11 cellular contexts compared by ENCODE assay signal in the genomic region with DNA sequence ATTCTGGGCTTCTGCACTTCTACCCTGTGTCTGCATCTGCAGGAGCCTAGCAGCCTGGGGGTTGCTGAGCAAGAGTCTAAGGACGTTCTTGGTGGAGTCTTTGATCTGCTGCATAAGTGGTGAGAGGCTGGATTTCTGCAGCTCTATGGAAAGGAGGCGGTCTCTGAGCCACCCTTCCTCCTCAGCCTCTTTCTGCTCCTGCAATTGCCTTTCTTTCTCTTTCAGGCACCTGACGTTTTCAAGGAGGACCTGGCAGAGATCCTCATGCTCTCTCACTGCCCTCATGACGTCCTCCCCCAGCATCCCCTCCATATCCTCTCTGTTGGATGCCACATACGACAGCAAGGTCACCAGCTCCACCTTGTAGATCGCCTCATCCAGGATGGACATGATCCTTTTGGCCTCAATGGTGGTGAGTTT. TPM values are rescaled to one million over a fixed set of nuclear protein-coding genes. Genes with fewer than 3 reads are reported as not detected.
DNase-seq lines count a peak whose midpoint lies in the region; ATAC-seq, FAIRE-seq and TF ChIP-seq lines count a peak whose summit lies in the region.
"Had no signal": no experiment of that assay in that cellular context is flagged by ENCODE, and none has a peak within 500 bp of the region (broad histone marks: within the 10 kb centered on the region; RNA-seq: fewer than 3 reads in every experiment).

No MANE protein-coding gene starts in this region.

- H3K36me3 Mint-ChIP-seq in astrocyte (ENCODE audit: low read depth, unreplicated experiment) (no peaks in the 10 kb centered on the region), endothelial cell (ENCODE audit: low read depth, unreplicated experiment) (no peaks in the 10 kb centered on the region)

- no peak for ATAC-seq in GM21447 (IDR thresholded peaks at IDR 0.05; ENCODE audit: unreplicated experiment)

- FAIRE-seq in astrocyte (lab: Jason Lieb, UNC): no peak
- no peak for FAIRE-seq in urothelium cell line (lab: Jason Lieb, UNC)

- H3K9me3 Mint-ChIP-seq in astrocyte (ENCODE audit: unreplicated experiment) (peaks cover 5% of the 10 kb centered on the region), endothelial cell (ENCODE audit: unreplicated experiment) (no peaks in the 10 kb centered on the region)

- TF ChIP-seq CTCF in Loucy (conservative IDR thresholded peaks at IDR 0.05; ENCODE audit: low read length) (no peak), astrocyte (IDR thresholded peaks at IDR 0.05; ENCODE audit: insufficient read depth, low read depth, low read length) (no peak), transverse colon (IDR thresholded peaks at IDR 0.05) (no peak), endothelial cell (IDR thresholded peaks at IDR 0.05; ENCODE audit: unreplicated experiment) (no peak)

- peaks cover 12% of the 10 kb centered on the region for H3F3A ChIP-seq in Loucy (ENCODE audit: low read depth)

- 73% methylated on average over 6 of the region's 6 CpGs; no CpG with 5 or more reads in 1 of the 2 donors for WGBS in transverse colon (ENCODE audit: low coverage in 1 of 2), 2 donors

- no peaks in the 10 kb centered on the region for H3K9me2 ChIP-seq in Loucy (replicated peaks; ENCODE audit: low read depth, low read length)

- H3K4me1 Mint-ChIP-seq in astrocyte (ENCODE audit: low read depth, unreplicated experiment) (peaks cover 15% of the 10 kb centered on the region), endothelial cell (ENCODE audit: unreplicated experiment) (peaks cover 6% of the 10 kb centered on the region)

- H3K4me1 ChIP-seq in Loucy (ENCODE audit: insufficient read depth, low read length, poor library complexity, severe bottlenecking): peaks cover 59% of the 10 kb centered on the region
- peaks cover 3% of the 10 kb centered on the region for H3K4me1 ChIP-seq in astrocyte (ENCODE audit: insufficient read depth, low read length)
- H3K4me1 ChIP-seq in transverse colon: peaks cover 0 to 21% (median 0%) of the 10 kb centered on the region in 4 donors

- peak overlapping the region; percentile 23 for H3K27ac Mint-ChIP-seq in astrocyte (ENCODE audit: unreplicated experiment)
- no peak overlapping the region for H3K27ac Mint-ChIP-seq in endothelial cell (ENCODE audit: unreplicated experiment)

- H3K4me3 Mint-ChIP-seq in astrocyte (ENCODE audit: unreplicated experiment) (peak overlapping the region; percentile 42), endothelial cell (ENCODE audit: unreplicated experiment) (no peak overlapping the region)

- H3K27ac ChIP-seq in astrocyte (ENCODE audit: low read depth, low read length) (no peak overlapping the region), transverse colon (peak overlapping the region; percentile 62 to 77 (median 66))

- H3K79me2 ChIP-seq in Loucy (ENCODE audit: insufficient read depth, low read length): peaks cover 5% of the 10 kb centered on the region; the same call in 1 of the 2 replicates
- no peaks in the 10 kb centered on the region for H3K79me2 ChIP-seq in astrocyte (ENCODE audit: insufficient read depth, low read length)

- peak overlapping the region; percentile 88 for H3K4me2 ChIP-seq in Loucy (ENCODE audit: low read depth, low read length, poor library complexity, severe bottlenecking)
- H3K4me2 ChIP-seq in astrocyte (ENCODE audit: low read length): no peak overlapping the region

- H2AFZ ChIP-seq in Loucy (ENCODE audit: low read length) (no peak overlapping the region), astrocyte (ENCODE audit: low read depth, low read length) (no peak overlapping the region)

- H4K20me1 ChIP-seq in Loucy (ENCODE audit: insufficient read depth, low read length, poor library complexity, severe bottlenecking) (no peaks in the 10 kb centered on the region), astrocyte (ENCODE audit: insufficient read depth, low read length) (no peaks in the 10 kb centered on the region)

- peak overlapping the region; percentile 71 for H3K4me3 ChIP-seq in Loucy (ENCODE audit: low read length, poor library complexity, severe bottlenecking)
- H3K4me3 ChIP-seq in astrocyte (ENCODE audit: insufficient read depth, low read depth, low read length): no peak overlapping the region
- H3K4me3 ChIP-seq in transverse colon: no peak overlapping the region

- TF ChIP-seq POLR2A in transverse colon (IDR thresholded peaks at IDR 0.05): no peak

- H3K27me3 Mint-ChIP-seq in astrocyte (ENCODE audit: low read depth, unreplicated experiment) (peaks cover 2% of the 10 kb centered on the region), endothelial cell (ENCODE audit: unreplicated experiment) (peaks cover 3% of the 10 kb centered on the region)

- in situ Hi-C loops in transverse colon (cut with MboI; ENCODE audit: low pct_ligation_motif_present in 1 of 4, low pct_unique_long_range_greater_than_20kb in 1 of 4, low sequenced_read_pairs in 3 of 4): no loop called here

- DNase-seq in stimulated activated naive CD4-positive, alpha-beta T cell (lab: John Stamatoyannopoulos, UW): peak in 4 of 6 experiments; percentile 11 to 55 (median 28)
- DNase-seq in stimulated activated naive CD4-positive, alpha-beta T cell treated with Interleukin-2 at 50 U/mL for 16 hours (lab: John Stamatoyannopoulos, UW): no peak
- DNase-seq in astrocyte (ENCODE audit: low read depth) (no peak), transverse colon (no peak), urothelium cell line (ENCODE audit: low spot score) (no peak), endothelial cell (ENCODE audit: low spot score) (no peak)
- DNase-seq: activated effector memory CD4-positive, alpha-beta T cell treated with Interleukin-2 at 50 U/mL for 16 hours; SHP77 had no signal

- no peaks in the 10 kb centered on the region for H3K9me3 ChIP-seq in Loucy (ENCODE audit: insufficient read depth, low read depth, low read length)
- no peaks in the 10 kb centered on the region for H3K9me3 ChIP-seq in astrocyte (ENCODE audit: insufficient read depth, low read depth, low read length)
- no peaks in the 10 kb centered on the region for H3K9me3 ChIP-seq in transverse colon

- H3K9ac ChIP-seq in Loucy (ENCODE audit: low read depth, low read length, poor library complexity, severe bottlenecking) (peak overlapping the region; percentile 75), astrocyte (ENCODE audit: low read length) (no peak overlapping the region)

- no peak for TF ChIP-seq EP300 in transverse colon (IDR thresholded peaks at IDR 0.05; ENCODE audit: low read depth)

- H3K36me3 ChIP-seq in Loucy (ENCODE audit: insufficient read depth, low read length) (no peaks in the 10 kb centered on the region), astrocyte (ENCODE audit: insufficient read depth, low read length) (no peaks in the 10 kb centered on the region), transverse colon (no peaks in the 10 kb centered on the region)

- intact Hi-C loops in transverse colon (cut with DNase I; ENCODE audit: low total_unique reads): no loop called here

- H3K27me3 ChIP-seq in Loucy (ENCODE audit: insufficient read depth, low read length, poor library complexity, severe bottlenecking): no peaks in the 10 kb centered on the region
- no peaks in the 10 kb centered on the region for H3K27me3 ChIP-seq in astrocyte (ENCODE audit: insufficient read depth, low read length)
- no peaks in the 10 kb centered on the region for H3K27me3 ChIP-seq in transverse colon

RNA-seq across cellular contexts. Expression of a gene that starts 13.6 kb away (rescaled TPM):
- total RNA-seq in astrocyte: 27.9 and 33.7 TPM in 2 replicates
- total RNA-seq in transverse colon: 1,000 to 10,000 TPM in 1 of 4 donors, 100 to 1,000 TPM in 1, 10 to 100 TPM in 2; 85.1 to 1,315 (median 121) TPM
- total RNA-seq in endothelial cell (ENCODE audit: unreplicated experiment): 8.4 TPM

RNA-seq across cellular contexts. Expression of a gene that starts 22.1 kb away (rescaled TPM):
- total RNA-seq in astrocyte: 20.9 and 23.5 TPM in 2 replicates
- total RNA-seq in transverse colon: 10 to 100 TPM; 17.5 to 41.5 (median 23.8) TPM
- total RNA-seq in endothelial cell (ENCODE audit: unreplicated experiment): 11.7 TPM

RNA-seq across cellular contexts. Expression of a gene that starts 22.4 kb away (rescaled TPM):
- total RNA-seq in astrocyte (52.8 and 53.5 TPM in 2 replicates), transverse colon (10 to 100 TPM; 60.7 to 96.1 (median 72.8) TPM), endothelial cell (ENCODE audit: unreplicated experiment) (47.5 TPM)

RNA-seq across cellular contexts. Expression of a gene that starts 58.1 kb away (rescaled TPM):
- not detected in 2 replicates for total RNA-seq in astrocyte
- not detected for total RNA-seq in transverse colon
- total RNA-seq in endothelial cell (ENCODE audit: unreplicated experiment): not detected
- total RNA-seq: mucosa of gallbladder had no signal

Comparison
In these comparisons a context has a peak if more than half of its experiments do, and no peak if none do; other contexts are left out.
1. DNase-seq: peak in stimulated activated naive CD4-positive, alpha-beta T cell (4 of 6); none in stimulated activated naive CD4-positive, alpha-beta T cell treated with Interleukin-2 at 50 U/mL for 16 hours (single experiment), astrocyte (single experiment), transverse colon (single experiment), urothelium cell line (single experiment) and endothelial cell (single experiment).